2 cellular contexts compared by ENCODE assay signal in the genomic region with DNA sequence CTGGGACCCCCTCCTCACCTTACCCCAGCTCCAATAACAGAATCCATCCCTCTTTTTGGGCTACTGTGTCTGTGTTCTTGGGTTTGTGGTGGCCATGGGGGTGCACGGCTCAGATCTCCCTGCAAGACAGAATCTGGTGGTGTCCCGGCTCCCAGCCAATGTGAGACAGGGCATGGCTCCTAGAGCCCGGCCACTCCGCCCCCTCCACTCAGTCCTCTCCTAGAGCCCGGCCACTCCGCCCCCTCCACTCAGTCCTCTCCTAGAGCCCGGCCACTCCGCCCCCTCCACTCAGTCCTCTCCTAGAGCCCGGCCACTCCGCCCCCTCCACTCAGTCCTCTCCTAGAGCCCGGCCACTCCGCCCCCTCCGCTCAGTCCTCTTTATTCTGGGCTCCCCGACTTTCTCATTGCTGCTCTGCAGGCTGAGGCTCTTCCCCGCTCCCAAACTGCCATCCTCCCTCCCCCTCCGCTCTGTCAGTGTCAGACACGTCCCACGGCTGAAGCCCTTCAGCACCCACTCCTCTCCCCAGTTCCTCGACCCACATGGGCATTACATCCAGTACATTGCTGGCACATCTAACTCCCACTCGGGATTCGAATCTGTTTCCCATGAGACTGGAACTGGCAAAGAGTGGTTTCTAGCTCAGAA.
TF ChIP-seq lines count a peak whose summit lies in the region.

No MANE protein-coding gene starts in this region.

TF ChIP-seq in HEK293, 187 proteins besides CTCF, POLR2A, EP300 and RAD21:
- TF ChIP-seq ZFHX2 (tag by site-specific recombination; conservative IDR thresholded peaks at IDR 0.05): peak; percentile 69
- peak; percentile 79 for TF ChIP-seq EGR2 (tag by site-specific recombination; IDR thresholded peaks at IDR 0.05; ENCODE audit: low read depth)
TF ChIP-seq in HEK293: peak in this region for 2; not testable (repeated sequence) for 185.

TF ChIP-seq in K562, 482 proteins besides CTCF, POLR2A, EP300 and RAD21:
- TF ChIP-seq EGR1 (conservative IDR thresholded peaks at IDR 0.05) (peak; percentile 21; the same call in 1 of the 2 replicates), ZNF263 (CRISPR knock-in tag; IDR thresholded peaks at IDR 0.05; ENCODE audit: borderline replicate concordance) (peak; percentile 63)
